ENCODE assay signal across 18 cellular contexts in genomic region chr17:56676807-56677206, GRCh38.
DNase-seq lines count a peak whose midpoint lies in the region; ATAC-seq and TF ChIP-seq lines count a peak whose summit lies in the region.
"Had no signal": no experiment of that assay in that cellular context is flagged by ENCODE, and none has a peak within 500 bp of the region (broad histone marks: within the 10 kb centered on the region; RNA-seq: fewer than 3 reads in every experiment).

No MANE protein-coding gene starts in this region.

- peaks cover 21% of the 10 kb centered on the region for H3K27me3 Mint-ChIP-seq in stimulated activated naive CD8-positive, alpha-beta T cell treated with anti-CD3 and anti-CD28 coated beads, Interleukin-15, amount 100 ng/mL, for 72 hours

- H3K4me1 Mint-ChIP-seq in stimulated activated naive CD8-positive, alpha-beta T cell treated with anti-CD3 and anti-CD28 coated beads, Interleukin-15, amount 100 ng/mL, for 72 hours = peaks cover 33% of the 10 kb centered on the region

- ATAC-seq in stimulated activated naive CD8-positive, alpha-beta T cell treated with anti-CD3 and anti-CD28 coated beads, Interleukin-15, amount 100 ng/mL, for 72 hours = peak; percentile 27
- ATAC-seq in stimulated activated naive CD8-positive, alpha-beta T cell treated with anti-CD3 and anti-CD28 coated beads, Interleukin-15, Interleukin-2, amounts not matched to agents 100 U/mL and 50 U/mL, for 24 hours = no peak
- ATAC-seq in GM21723 (IDR thresholded peaks at IDR 0.05; ENCODE audit: unreplicated experiment) = no peak
- ATAC-seq: K562 had no signal

- no peaks in the 10 kb centered on the region for H3K9me3 Mint-ChIP-seq in stimulated activated naive CD8-positive, alpha-beta T cell treated with anti-CD3 and anti-CD28 coated beads, Interleukin-15, amount 100 ng/mL, for 72 hours
- H3K9me3 Mint-ChIP-seq: activated CD4-positive, alpha-beta T cell treated with anti-CD3 and anti-CD28 coated beads, Interleukin-2, amount 10 ng/mL, durations not matched to agents 7 days and 5 days; activated T-cell treated with anti-CD3 and anti-CD28 coated beads, Interleukin-2, amount 50 U/mL, for 4 hours had no signal

- H3K4me3 Mint-ChIP-seq in stimulated activated naive CD8-positive, alpha-beta T cell treated with anti-CD3 and anti-CD28 coated beads, Interleukin-15, amount 100 ng/mL, for 72 hours = no peak overlapping the region
- H3K4me3 Mint-ChIP-seq: activated CD4-positive, alpha-beta T cell treated with anti-CD3 and anti-CD28 coated beads, Interleukin-2, amount 10 ng/mL, durations not matched to agents 7 days and 5 days; activated T-cell treated with anti-CD3 and anti-CD28 coated beads, Interleukin-2, amount 50 U/mL, for 4 hours; B cell had no signal

- no peak overlapping the region for H3K27ac Mint-ChIP-seq in stimulated activated naive CD8-positive, alpha-beta T cell treated with anti-CD3 and anti-CD28 coated beads, Interleukin-15, amount 100 ng/mL, for 72 hours
- H3K27ac Mint-ChIP-seq: activated CD4-positive, alpha-beta T cell treated with anti-CD3 and anti-CD28 coated beads, Interleukin-2, amount 10 ng/mL, durations not matched to agents 7 days and 5 days; B cell had no signal

- DNase-seq in stimulated activated naive CD8-positive, alpha-beta T cell treated with anti-CD3 and anti-CD28 coated beads, Interleukin-15, amount 100 ng/mL, for 72 hours = no peak
- no peak for DNase-seq in stimulated activated naive CD8-positive, alpha-beta T cell treated with anti-CD3 and anti-CD28 coated beads, Interleukin-15, Interleukin-2, amounts not matched to agents 100 U/mL and 50 U/mL, for 24 hours
- DNase-seq in NB4 (ENCODE audit: low read depth) (peak; percentile 37), epithelial cell of proximal tubule (ENCODE audit: low read depth) (no peak), AG08396 (ENCODE audit: low spot score) (no peak), amniotic stem cell (lab: John Stamatoyannopoulos, UW) (no peak)
- no peak for DNase-seq in activated naive CD4-positive, alpha-beta T cell treated with Interleukin-2 at 50 U/mL for 16 hours
- DNase-seq: activated CD4-positive, alpha-beta T cell treated with anti-CD3 and anti-CD28 coated beads, Interleukin-2, amount 10 ng/mL, durations not matched to agents 7 days and 5 days; activated T-cell treated with anti-CD3 and anti-CD28 coated beads, Interleukin-2, amount 50 U/mL, for 4 hours; cerebellar nuclear complex; NCI-H187; sigmoid colon; stimulated activated CD4-positive, alpha-beta T cell treated with anti-CD3 and anti-CD28 coated beads, Interleukin-4, amount 100 ng/mL, for 24 hours; T-helper 9 cell; upper lobe of left lung had no signal

- no peak for TF ChIP-seq POLR2A in NB4 (IDR thresholded peaks at IDR 0.05; ENCODE audit: extremely low read depth, insufficient read length)

- H3K4me3 ChIP-seq in NB4 (ENCODE audit: low read depth, low read length) = no peak overlapping the region
- no peak overlapping the region for H3K4me3 ChIP-seq in epithelial cell of proximal tubule (ENCODE audit: low read depth, low read length)
- H3K4me3 ChIP-seq: K562, sigmoid colon, upper lobe of left lung had no signal

- TF ChIP-seq CTCF in NB4 (IDR thresholded peaks at IDR 0.05; ENCODE audit: low read depth, low read length) (no peak), epithelial cell of proximal tubule (conservative IDR thresholded peaks at IDR 0.05; ENCODE audit: low read depth, low read length) (peak; percentile 44)
